ENCODE assay signal across 9 cellular contexts in genomic region chr4:31089815-31090214, GRCh38.
A peak's percentile ranks its signal among the peaks of the same experiment; 100 is the strongest.
DNase-seq lines count a peak whose midpoint lies in the region; ATAC-seq and TF ChIP-seq lines count a peak whose summit lies in the region.
"Had no signal": no experiment of that assay in that cellular context is flagged by ENCODE, and none has a peak within 500 bp of the region (broad histone marks: within the 10 kb centered on the region; RNA-seq: fewer than 3 reads in every experiment).

No MANE protein-coding gene starts in this region.

- no peaks in the 10 kb centered on the region for H3K27me3 Mint-ChIP-seq in osteocyte (ENCODE audit: unreplicated experiment)
- no peaks in the 10 kb centered on the region for H3K27me3 Mint-ChIP-seq in activated CD4-positive, alpha-beta memory T cell treated with anti-CD3 and anti-CD28 coated beads, Interleukin-2, amount 10 ng/mL, durations not matched to agents 7 days and 5 days
- H3K27me3 Mint-ChIP-seq: activated T-helper 17 cell treated with anti-CD3 and anti-CD28 coated beads, Interleukin-2, amount 50 U/mL, for 72 hours had no signal

- CTCF ChIA-PET in activated CD4-positive, alpha-beta memory T cell treated with anti-CD3 and anti-CD28 coated beads, Interleukin-2, amount 10 ng/mL, durations not matched to agents 7 days and 5 days (lab: Charles Lee) = no interaction called here

- peaks cover 40% of the 10 kb centered on the region for H3K4me1 Mint-ChIP-seq in osteocyte (ENCODE audit: unreplicated experiment)
- no peaks in the 10 kb centered on the region for H3K4me1 Mint-ChIP-seq in activated CD4-positive, alpha-beta memory T cell treated with anti-CD3 and anti-CD28 coated beads, Interleukin-2, amount 10 ng/mL, durations not matched to agents 7 days and 5 days
- H3K4me1 Mint-ChIP-seq: activated T-helper 17 cell treated with anti-CD3 and anti-CD28 coated beads, Interleukin-2, amount 50 U/mL, for 72 hours had no signal

- no peaks in the 10 kb centered on the region for H3K36me3 Mint-ChIP-seq in osteocyte (ENCODE audit: unreplicated experiment)
- H3K36me3 Mint-ChIP-seq in activated CD4-positive, alpha-beta memory T cell treated with anti-CD3 and anti-CD28 coated beads, Interleukin-2, amount 10 ng/mL, durations not matched to agents 7 days and 5 days (ENCODE audit: low read depth) = no peaks in the 10 kb centered on the region

- H3K27ac Mint-ChIP-seq in osteocyte (ENCODE audit: unreplicated experiment) = peak overlapping the region; percentile 19
- H3K27ac Mint-ChIP-seq in activated CD4-positive, alpha-beta memory T cell treated with anti-CD3 and anti-CD28 coated beads, Interleukin-2, amount 10 ng/mL, durations not matched to agents 7 days and 5 days = no peak overlapping the region
- H3K27ac Mint-ChIP-seq: activated T-helper 17 cell treated with anti-CD3 and anti-CD28 coated beads, Interleukin-2, amount 50 U/mL, for 72 hours had no signal

- DNase-seq in HT-29 (ENCODE audit: low spot score) = peak; percentile 96
- peak; percentile 60 for DNase-seq in NCI-H2196 treated with DMSO at 0.1 percent for 48 hours (lab: John Stamatoyannopoulos, UW; ENCODE audit: unreplicated experiment)
- DNase-seq in cerebellum (ENCODE audit: low spot score) = peak; percentile 23
- DNase-seq in osteocyte (ENCODE audit: extremely low spot score, unreplicated experiment) = no peak
- no peak for DNase-seq in midbrain (lab: John Stamatoyannopoulos, UW)
- no peak for DNase-seq in activated CD4-positive, alpha-beta memory T cell treated with anti-CD3 and anti-CD28 coated beads, Interleukin-2, amount 10 ng/mL, durations not matched to agents 7 days and 5 days

- POLR2A ChIA-PET in activated CD4-positive, alpha-beta memory T cell treated with anti-CD3 and anti-CD28 coated beads, Interleukin-2, amount 10 ng/mL, durations not matched to agents 7 days and 5 days (lab: Charles Lee) = no interaction called here

- no peaks in the 10 kb centered on the region for H3K9me3 Mint-ChIP-seq in osteocyte (ENCODE audit: unreplicated experiment)
- peaks cover 2% of the 10 kb centered on the region for H3K9me3 Mint-ChIP-seq in activated CD4-positive, alpha-beta memory T cell treated with anti-CD3 and anti-CD28 coated beads, Interleukin-2, amount 10 ng/mL, durations not matched to agents 7 days and 5 days

- ATAC-seq in GM19035 (IDR thresholded peaks at IDR 0.05; ENCODE audit: unreplicated experiment) (no peak), GM21515 (IDR thresholded peaks at IDR 0.05; ENCODE audit: unreplicated experiment) (no peak)
- ATAC-seq: activated T-helper 17 cell treated with anti-CD3 and anti-CD28 coated beads, Interleukin-2, amount 50 U/mL, for 72 hours had no signal

- TF ChIP-seq CTCF in osteocyte (IDR thresholded peaks at IDR 0.05) = no peak

- H3K4me3 Mint-ChIP-seq in osteocyte (ENCODE audit: unreplicated experiment) = no peak overlapping the region
- no peak overlapping the region for H3K4me3 Mint-ChIP-seq in activated CD4-positive, alpha-beta memory T cell treated with anti-CD3 and anti-CD28 coated beads, Interleukin-2, amount 10 ng/mL, durations not matched to agents 7 days and 5 days
- H3K4me3 Mint-ChIP-seq: activated T-helper 17 cell treated with anti-CD3 and anti-CD28 coated beads, Interleukin-2, amount 50 U/mL, for 72 hours had no signal

Comparison
In these comparisons a context has a peak if more than half of its experiments do, and no peak if none do; other contexts are left out.
1. DNase-seq: peak in HT-29 (single experiment), NCI-H2196 treated with DMSO at 0.1 percent for 48 hours (single experiment) and cerebellum (single experiment); none in osteocyte (single experiment), midbrain (single experiment) and activated CD4-positive, alpha-beta memory T cell treated with anti-CD3 and anti-CD28 coated beads, Interleukin-2, amount 10 ng/mL, durations not matched to agents 7 days and 5 days (single experiment).